ENCODE assay signal across 24 cellular contexts in genomic region chr4:147633113-147633512, GRCh38. TPM values are rescaled to one million over a fixed set of nuclear protein-coding genes. Genes with fewer than 3 reads are reported as not detected.
A peak's percentile ranks its signal among the peaks of the same experiment; 100 is the strongest.
DNase-seq lines count a peak whose midpoint lies in the region; TF ChIP-seq lines count a peak whose summit lies in the region.
"Had no signal": no experiment of that assay in that cellular context is flagged by ENCODE, and none has a peak within 500 bp of the region (broad histone marks: within the 10 kb centered on the region; RNA-seq: fewer than 3 reads in every experiment).

No MANE protein-coding gene starts in this region.

- no peaks in the 10 kb centered on the region for H3K4me1 Mint-ChIP-seq in activated T-helper 1 cell treated with anti-CD3 and anti-CD28 coated beads, Interleukin-12 subunit alpha, Interleukin-12 subunit beta, Interleukin-2, Interleukin-4 antibody, amounts not matched to agents 30 ng/mL and 10 ng/mL and 1 ng/mL, durations not matched to agents 14 hours and 24 hours and 36 hours (ENCODE audit: low read depth)
- H3K4me1 Mint-ChIP-seq: B cell had no signal

- no peaks in the 10 kb centered on the region for H3K27me3 Mint-ChIP-seq in activated T-helper 1 cell treated with anti-CD3 and anti-CD28 coated beads, Interleukin-12 subunit alpha, Interleukin-12 subunit beta, Interleukin-2, Interleukin-4 antibody, amounts not matched to agents 30 ng/mL and 10 ng/mL and 1 ng/mL, durations not matched to agents 14 hours and 24 hours and 36 hours (ENCODE audit: insufficient read depth)
- H3K27me3 Mint-ChIP-seq: activated T-helper 17 cell treated with anti-CD3 and anti-CD28 coated beads, Interleukin-2, amount 50 U/mL, for 72 hours; B cell had no signal

- intact Hi-C loops in activated T-helper 1 cell treated with anti-CD3 and anti-CD28 coated beads, Interleukin-12 subunit alpha, Interleukin-12 subunit beta, Interleukin-2, Interleukin-4 antibody, amounts not matched to agents 30 ng/mL and 10 ng/mL and 1 ng/mL, durations not matched to agents 14 hours and 24 hours and 36 hours (cut with micrococcal nuclease): no loop called here

- peaks cover 40% of the 10 kb centered on the region for H3K36me3 Mint-ChIP-seq in activated T-helper 1 cell treated with anti-CD3 and anti-CD28 coated beads, Interleukin-12 subunit alpha, Interleukin-12 subunit beta, Interleukin-2, Interleukin-4 antibody, amounts not matched to agents 30 ng/mL and 10 ng/mL and 1 ng/mL, durations not matched to agents 14 hours and 24 hours and 36 hours (ENCODE audit: low read depth)

- H3K27ac Mint-ChIP-seq in activated T-helper 1 cell treated with anti-CD3 and anti-CD28 coated beads, Interleukin-12 subunit alpha, Interleukin-12 subunit beta, Interleukin-2, Interleukin-4 antibody, amounts not matched to agents 30 ng/mL and 10 ng/mL and 1 ng/mL, durations not matched to agents 14 hours and 24 hours and 36 hours: no peak overlapping the region
- H3K27ac Mint-ChIP-seq: activated T-helper 17 cell treated with anti-CD3 and anti-CD28 coated beads, Interleukin-2, amount 50 U/mL, for 72 hours; B cell had no signal

- H3K9me3 Mint-ChIP-seq in activated T-helper 1 cell treated with anti-CD3 and anti-CD28 coated beads, Interleukin-12 subunit alpha, Interleukin-12 subunit beta, Interleukin-2, Interleukin-4 antibody, amounts not matched to agents 30 ng/mL and 10 ng/mL and 1 ng/mL, durations not matched to agents 14 hours and 24 hours and 36 hours: no peaks in the 10 kb centered on the region
- H3K9me3 Mint-ChIP-seq: activated naive CD4-positive, alpha-beta T cell treated with anti-CD3 and anti-CD28 coated beads, Interleukin-2, amount 50 U/mL, for 72 hours; activated T-helper 17 cell treated with anti-CD3 and anti-CD28 coated beads, Interleukin-2, amount 50 U/mL, for 72 hours had no signal

- H3K4me3 ChIP-seq in AG09309 (ENCODE audit: control insufficient read depth, low read depth, low read length): no peak overlapping the region
- H3K4me3 ChIP-seq: gastrocnemius medialis, mucosa of descending colon, SK-N-MC, transverse colon had no signal

- no peak overlapping the region for H3K4me3 Mint-ChIP-seq in activated T-helper 1 cell treated with anti-CD3 and anti-CD28 coated beads, Interleukin-12 subunit alpha, Interleukin-12 subunit beta, Interleukin-2, Interleukin-4 antibody, amounts not matched to agents 30 ng/mL and 10 ng/mL and 1 ng/mL, durations not matched to agents 14 hours and 24 hours and 36 hours
- H3K4me3 Mint-ChIP-seq: activated T-helper 17 cell treated with anti-CD3 and anti-CD28 coated beads, Interleukin-2, amount 50 U/mL, for 72 hours; B cell had no signal

- DNase-seq in AG09309 (ENCODE audit: low read depth): peak; percentile 55
- DNase-seq in LHCN-M2 (ENCODE audit: low read depth): peak; percentile 74
- DNase-seq in fibroblast of gingiva (ENCODE audit: low read depth): peak; percentile 94
- peak; percentile 86 for DNase-seq in non-pigmented ciliary epithelial cell (ENCODE audit: low read depth)
- DNase-seq in COLO668 (lab: John Stamatoyannopoulos, UW; ENCODE audit: unreplicated experiment): no peak
- DNase-seq in GF-D8 (lab: John Stamatoyannopoulos, UW): no peak
- no peak for DNase-seq in glomerular visceral epithelial cell (ENCODE audit: extremely low spot score)
- DNase-seq in activated T-helper 1 cell treated with anti-CD3 and anti-CD28 coated beads, Interleukin-12 subunit alpha, Interleukin-12 subunit beta, Interleukin-2, Interleukin-4 antibody, amounts not matched to agents 30 ng/mL and 10 ng/mL and 1 ng/mL, durations not matched to agents 14 hours and 24 hours and 36 hours (ENCODE audit: low spot score): no peak
- DNase-seq: activated CD4-positive, alpha-beta T cell treated with anti-CD3 and anti-CD28 coated beads for 48 hours; cerebellar nuclear complex; gastrocnemius medialis; hypothalamus; islet precursor cell; mucosa of descending colon; NCI-H1092; NCI-H2081; NCI-H345; NCI-H774; posterior cingulate gyrus; transverse colon had no signal

- TF ChIP-seq CTCF in AG09309 (IDR thresholded peaks at IDR 0.05; ENCODE audit: control insufficient read depth, insufficient read depth, low read depth, low read length, missing control alignments): no peak

RNA-seq across cellular contexts. Expression of gene TMEM184C, which starts 15.9 kb away (rescaled TPM):
- total RNA-seq in LHCN-M2 (2014; rRNA removed): 32.6 and 32.9 TPM in 2 replicates
- polyA plus RNA-seq in LHCN-M2 (2012): 16.4 TPM
- total RNA-seq in activated T-helper 1 cell treated with anti-CD3 and anti-CD28 coated beads, Interleukin-12 subunit alpha, Interleukin-12 subunit beta, Interleukin-2, Interleukin-4 antibody, amounts not matched to agents 30 ng/mL and 10 ng/mL and 1 ng/mL, durations not matched to agents 14 hours and 24 hours and 36 hours: 21.6 and 22.7 TPM in 2 replicates

RNA-seq across cellular contexts. Expression of gene PRMT9, which starts 50.9 kb away (rescaled TPM):
- total RNA-seq in LHCN-M2 (2014; rRNA removed): 7.4 and 9.1 TPM in 2 replicates
- polyA plus RNA-seq in LHCN-M2 (2012): 2.9 TPM
- total RNA-seq in activated T-helper 1 cell treated with anti-CD3 and anti-CD28 coated beads, Interleukin-12 subunit alpha, Interleukin-12 subunit beta, Interleukin-2, Interleukin-4 antibody, amounts not matched to agents 30 ng/mL and 10 ng/mL and 1 ng/mL, durations not matched to agents 14 hours and 24 hours and 36 hours: 6.8 and 7.4 TPM in 2 replicates

Comparison
In these comparisons a context has a peak if more than half of its experiments do, and no peak if none do; other contexts are left out.
1. DNase-seq: peak in AG09309 (single experiment), LHCN-M2 (single experiment), fibroblast of gingiva (single experiment) and non-pigmented ciliary epithelial cell (single experiment); none in COLO668 (single experiment), GF-D8 (single experiment), glomerular visceral epithelial cell (single experiment) and activated T-helper 1 cell treated with anti-CD3 and anti-CD28 coated beads, Interleukin-12 subunit alpha, Interleukin-12 subunit beta, Interleukin-2, Interleukin-4 antibody, amounts not matched to agents 30 ng/mL and 10 ng/mL and 1 ng/mL, durations not matched to agents 14 hours and 24 hours and 36 hours (single experiment).